23 cellular contexts compared by ENCODE assay signal in genomic region chr14:75291331-75291730, GRCh38. TPM values are rescaled to one million over a fixed set of nuclear protein-coding genes. Genes with fewer than 3 reads are reported as not detected.
A peak's percentile ranks its signal among the peaks of the same experiment; 100 is the strongest.
DNase-seq lines count a peak whose midpoint lies in the region; ATAC-seq and TF ChIP-seq lines count a peak whose summit lies in the region.
"Had no signal": no experiment of that assay in that cellular context is flagged by ENCODE, and none has a peak within 500 bp of the region (broad histone marks: within the 10 kb centered on the region; RNA-seq: fewer than 3 reads in every experiment).

No MANE protein-coding gene starts in this region.

- no peaks in the 10 kb centered on the region for H3K36me3 ChIP-seq in CD4-positive, alpha-beta memory T cell (ENCODE audit: insufficient read depth, low read length)
- no peaks in the 10 kb centered on the region for H3K36me3 ChIP-seq in sigmoid colon
- H3K36me3 ChIP-seq: MG63 had no signal

- ATAC-seq in memory B cell (ENCODE audit: low read depth) = no peak
- no peak for ATAC-seq in HG03469 (IDR thresholded peaks at IDR 0.05; ENCODE audit: unreplicated experiment)
- ATAC-seq: A549, HepG2 had no signal

- POLR2A ChIA-PET in CD4-positive, alpha-beta memory T cell (lab: Charles Lee; ENCODE audit: partially characterized antibody) = interaction anchor here (2.1 kb wide), 1 partner anchor 32 kb away, joined by 12 read pairs; no protein-coding TSS in a partner anchor

- peaks cover 28% of the 10 kb centered on the region for H3K4me1 ChIP-seq in CD4-positive, alpha-beta memory T cell (ENCODE audit: insufficient read depth, low read length)
- H3K4me1 ChIP-seq in sigmoid colon = peaks cover 0 to 29% (median 19%) of the 10 kb centered on the region in 4 donors

- intact Hi-C loops in CD4-positive, alpha-beta memory T cell (cut with micrococcal nuclease) = no loop called here
- intact Hi-C loops in sigmoid colon (cut with DNase I) = no loop called here

- H3K9me3 ChIP-seq in CD4-positive, alpha-beta memory T cell (ENCODE audit: control insufficient read depth in 1 of 2, low read length in 2 of 2) = no peaks in the 10 kb centered on the region
- H3K9me3 ChIP-seq in sigmoid colon = no peaks in the 10 kb centered on the region
- H3K9me3 ChIP-seq: A549, MG63, SK-N-SH had no signal

- H3K27me3 ChIP-seq in CD4-positive, alpha-beta memory T cell (ENCODE audit: insufficient read depth, low read length) = no peaks in the 10 kb centered on the region
- no peaks in the 10 kb centered on the region for H3K27me3 ChIP-seq in sigmoid colon
- H3K27me3 ChIP-seq: MG63 had no signal

- TF ChIP-seq POLR2A in sigmoid colon (IDR thresholded peaks at IDR 0.05) = no peak

- DNase-seq in CD4-positive, alpha-beta memory T cell = no peak
- DNase-seq in memory B cell (ENCODE audit: low spot score in 2 of 2) (no peak), sigmoid colon (peak; percentile 43)
- DNase-seq in effector CD8-positive, alpha-beta T cell (lab: John Stamatoyannopoulos, UW) = no peak
- no peak for DNase-seq in stimulated activated CD4-positive, alpha-beta T cell treated with anti-CD3 and anti-CD28 coated beads, Interleukin-2, amount 100 ng/mL, for 48 hours
- DNase-seq: AML-193, C1 segment of cervical spinal cord, Calu3, DND-41, KG1, MG63, NCI-H1105 treated with DMSO at 0.1 percent for 48 hours, NCI-H146, NCI-H1930, NCI-H2107, NCI-H524 treated with DMSO at 0.1 percent for 48 hours, NCI-H774, SIG-M5, SK-N-SH had no signal

- CTCF ChIA-PET in CD4-positive, alpha-beta memory T cell (lab: Charles Lee; ENCODE audit: partially characterized antibody) = interaction anchor here (1.5 to 2.5 kb wide), 2 partner anchors 15 to 58 kb away, joined by 3 to 10 read pairs; no protein-coding TSS in a partner anchor

- peak overlapping the region in 1 of 8 donors; percentile 20 for H3K4me3 Mint-ChIP-seq in CD4-positive, alpha-beta memory T cell
- H3K4me3 Mint-ChIP-seq in IgD-negative memory B cell (peak overlapping the region in 1 of 4 donors; percentile 25), memory B cell (no peak overlapping the region)

- H3K27ac ChIP-seq in CD4-positive, alpha-beta memory T cell (ENCODE audit: low read depth, low read length) = no peak overlapping the region
- H3K27ac ChIP-seq in sigmoid colon = no peak overlapping the region

- no peak for TF ChIP-seq EP300 in sigmoid colon (IDR thresholded peaks at IDR 0.05)

- TF ChIP-seq CTCF in sigmoid colon (IDR thresholded peaks at IDR 0.05) = no peak

- peak overlapping the region; percentile 31 to 85 (median 71) for H3K27ac Mint-ChIP-seq in CD4-positive, alpha-beta memory T cell
- H3K27ac Mint-ChIP-seq in IgD-negative memory B cell (peak overlapping the region; percentile 12 to 62 (median 16)), memory B cell (peak overlapping the region; percentile 4)

- 88% methylated on average over 5 of the region's 5 CpGs for WGBS in sigmoid colon, 2 donors

- H3K9me3 Mint-ChIP-seq in CD4-positive, alpha-beta memory T cell = peaks cover 0 to 2% (median 0%) of the 10 kb centered on the region in 8 donors
- H3K9me3 Mint-ChIP-seq in IgD-negative memory B cell (no peaks in the 10 kb centered on the region), memory B cell (no peaks in the 10 kb centered on the region)

- H3K4me3 ChIP-seq in CD4-positive, alpha-beta memory T cell (ENCODE audit: low read length in 2 of 2) = no peak overlapping the region
- H3K4me3 ChIP-seq in sigmoid colon = no peak overlapping the region
- H3K4me3 ChIP-seq: A549, MG63 had no signal

- H3K36me3 Mint-ChIP-seq in CD4-positive, alpha-beta memory T cell = no peaks in the 10 kb centered on the region
- H3K36me3 Mint-ChIP-seq in IgD-negative memory B cell (peaks cover 3% of the 10 kb centered on the region), memory B cell (no peaks in the 10 kb centered on the region)

- H3K27me3 Mint-ChIP-seq in CD4-positive, alpha-beta memory T cell = peaks cover 1 to 2% of the 10 kb centered on the region in 2 donors
- peaks cover 11% of the 10 kb centered on the region for H3K27me3 Mint-ChIP-seq in IgD-negative memory B cell
- H3K27me3 Mint-ChIP-seq in memory B cell = peaks cover 11% of the 10 kb centered on the region

- H3K4me1 Mint-ChIP-seq in CD4-positive, alpha-beta memory T cell = peaks cover 9 to 26% (median 20%) of the 10 kb centered on the region in 4 donors
- H3K4me1 Mint-ChIP-seq in IgD-negative memory B cell = peaks cover 12 to 16% (median 15%) of the 10 kb centered on the region in 3 donors
- peaks cover 6% of the 10 kb centered on the region for H3K4me1 Mint-ChIP-seq in memory B cell

RNA-seq across cellular contexts. Expression of gene FOS, which starts 12.7 kb away (rescaled TPM):
- 1 to 10 TPM; 4.1 to 4.3 TPM for total RNA-seq in CD4-positive, alpha-beta memory T cell
- polyA plus RNA-seq in CD4-positive, alpha-beta memory T cell = 100 to 1,000 TPM; 162 to 519 TPM
- polyA plus RNA-seq in IgD-negative memory B cell (487 TPM), sigmoid colon (100 to 1,000 TPM; 108 to 374 (median 306) TPM)
- 1,000 to 10,000 TPM in 1 of 4 donors, 100 to 1,000 TPM in 3; 172 to 1,048 (median 650) TPM for total RNA-seq in sigmoid colon

Comparison
In these comparisons a context has a peak if more than half of its experiments do, and no peak if none do; other contexts are left out.
1. H3K27ac Mint-ChIP-seq: peak in every context shown above with its lines; median percentile 71 in CD4-positive, alpha-beta memory T cell; 16 in IgD-negative memory B cell; 4 in memory B cell.